16 cellular contexts compared by ENCODE assay signal in the genomic region with DNA sequence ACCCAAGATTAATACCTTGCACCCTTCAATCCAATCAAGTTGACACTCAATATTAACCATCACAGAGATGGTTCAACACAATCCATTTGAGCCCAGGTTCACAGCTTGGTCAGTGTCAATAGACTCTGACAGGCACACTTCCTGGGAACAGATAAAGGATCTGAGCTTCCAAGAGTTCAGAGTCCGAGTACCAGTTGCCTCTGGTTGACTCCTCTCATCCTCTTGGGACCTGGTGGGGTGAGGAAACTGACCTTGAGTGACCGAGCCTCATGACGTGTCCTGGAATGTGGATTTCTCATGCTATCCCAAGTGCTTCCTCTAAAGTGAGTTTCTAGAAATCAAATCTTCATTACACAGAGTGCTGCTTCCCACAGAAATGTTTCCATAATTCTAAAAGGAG.
DNase-seq lines count a peak whose midpoint lies in the region; ATAC-seq, FAIRE-seq and TF ChIP-seq lines count a peak whose summit lies in the region.
"Had no signal": no experiment of that assay in that cellular context is flagged by ENCODE, and none has a peak within 500 bp of the region (broad histone marks: within the 10 kb centered on the region; RNA-seq: fewer than 3 reads in every experiment).

No MANE protein-coding gene starts in this region.

- H3K9ac ChIP-seq in H1 (replicated peaks in 1 of 4; ENCODE audit: extremely low read depth in 1 of 4, low read depth in 3 of 4, low read length in 3 of 4) (no peak overlapping the region), mesenchymal stem cell (ENCODE audit: low read length) (no peak overlapping the region)

- no peak for TF ChIP-seq RAD21 in H1 (IDR thresholded peaks at IDR 0.05 in 1 of 2, conservative IDR thresholded peaks at IDR 0.05 in 1 of 2; ENCODE audit: low read depth in 2 of 2, low read length in 2 of 2)

- FAIRE-seq in H1 (lab: Jason Lieb, UNC), result no peak

- H2BK120ac ChIP-seq in H1 (replicated peaks; ENCODE audit: low read depth, low read length) (peak overlapping the region; percentile 13), mesenchymal stem cell (ENCODE audit: low read depth, low read length) (no peak overlapping the region)

- H3K4me2 ChIP-seq in H1 (ENCODE audit: insufficient read depth in 1 of 2, low read depth in 2 of 2, low read length in 2 of 2) (no peak overlapping the region), mesenchymal stem cell (ENCODE audit: low read length, poor library complexity, severe bottlenecking) (no peak overlapping the region)
- H3K4me2 ChIP-seq: smooth muscle cell had no signal

- H3K4me1 ChIP-seq in H1 (replicated peaks in 1 of 4; ENCODE audit: control insufficient read depth in 3 of 4, insufficient read depth in 4 of 4, low read length in 3 of 4) (no peaks in the 10 kb centered on the region), mesenchymal stem cell (ENCODE audit: control insufficient read depth, insufficient read depth, low read depth, low read length) (no peaks in the 10 kb centered on the region), tibial nerve (peaks cover 0 to 5% (median 0%) of the 10 kb centered on the region in 4 donors)

- no peak overlapping the region for H3K56ac ChIP-seq in H1 (replicated peaks; ENCODE audit: insufficient read length, low read depth, low read length)

- no peak overlapping the region for H2BK5ac ChIP-seq in H1 (ENCODE audit: low read depth, low read length)
- H2BK5ac ChIP-seq in mesenchymal stem cell (ENCODE audit: low read depth, low read length, poor library complexity, severe bottlenecking), result no peak overlapping the region

- H3K27ac ChIP-seq in H1 (ENCODE audit: low read depth, low read length) (no peak overlapping the region), mesenchymal stem cell (ENCODE audit: low read length, poor library complexity, severe bottlenecking) (no peak overlapping the region), tibial nerve (no peak overlapping the region)

- H4K91ac ChIP-seq in H1 (replicated peaks; ENCODE audit: insufficient read length, low read length) (no peak overlapping the region), mesenchymal stem cell (ENCODE audit: low read length) (no peak overlapping the region)

- TF ChIP-seq EP300 in H1 (IDR thresholded peaks at IDR 0.05; ENCODE audit: borderline replicate concordance in 1 of 2, low read depth in 2 of 2, low read length in 2 of 2) (no peak), tibial nerve (IDR thresholded peaks at IDR 0.05) (no peak)

- no peak overlapping the region for H3K4me3 ChIP-seq in H1 (ENCODE audit: extremely low read depth in 1 of 4, insufficient read depth in 2 of 4, low read depth in 3 of 4, low read length in 4 of 4)
- H3K4me3 ChIP-seq in mesenchymal stem cell (ENCODE audit: insufficient read depth in 1 of 2, low read depth in 1 of 2, low read length in 2 of 2), result no peak overlapping the region
- H3K4me3 ChIP-seq in tibial nerve, result no peak overlapping the region
- H3K4me3 ChIP-seq: lung, smooth muscle cell had no signal

- no peaks in the 10 kb centered on the region for H3K9me3 ChIP-seq in H1 (ENCODE audit: insufficient read depth in 2 of 2, low read depth in 1 of 2, low read length in 1 of 2)
- H3K9me3 ChIP-seq in mesenchymal stem cell (ENCODE audit: control insufficient read depth, low read length), result peaks cover 7% of the 10 kb centered on the region
- H3K9me3 ChIP-seq in tibial nerve, result no peaks in the 10 kb centered on the region

- H2BK12ac ChIP-seq in H1 (ENCODE audit: low read depth, low read length) (no peak overlapping the region), mesenchymal stem cell (ENCODE audit: low read length in 2 of 2) (no peak overlapping the region)

- H3K4ac ChIP-seq in H1 (replicated peaks; ENCODE audit: insufficient read length, low read depth, low read length) (no peak overlapping the region), mesenchymal stem cell (ENCODE audit: low read depth in 1 of 2, low read length in 2 of 2) (no peak overlapping the region)

- intact Hi-C loops in left colon (cut with DNase I, micrococcal nuclease), result no loop called here

- H3K79me2 ChIP-seq in H1 (ENCODE audit: control insufficient read depth in 1 of 2, insufficient read depth in 2 of 2, low read length in 2 of 2), result no peaks in the 10 kb centered on the region

- ATAC-seq in left colon, result no peak
- ATAC-seq: activated CD4-positive, CD25-positive, alpha-beta regulatory T cell treated with anti-CD3 and anti-CD28 coated beads, Interleukin-2, amount 50 U/mL, for 24 hours; T-cell had no signal

- TF ChIP-seq CTCF in H1 (IDR thresholded peaks at IDR 0.05; ENCODE audit: control extremely low read depth in 1 of 3, insufficient read depth in 1 of 3, low read depth in 1 of 3, low read length in 3 of 3) (no peak), tibial nerve (IDR thresholded peaks at IDR 0.05) (no peak)

- H3K18ac ChIP-seq in H1 (ENCODE audit: extremely low read depth, low read length), result no peak overlapping the region
- no peak overlapping the region for H3K18ac ChIP-seq in mesenchymal stem cell (ENCODE audit: low read depth in 1 of 2, low read length in 2 of 2)

- no peaks in the 10 kb centered on the region for H3K36me3 ChIP-seq in H1 (ENCODE audit: control insufficient read depth in 2 of 4, insufficient read depth in 4 of 4, low read length in 3 of 4)
- no peaks in the 10 kb centered on the region for H3K36me3 ChIP-seq in mesenchymal stem cell (ENCODE audit: control insufficient read depth in 1 of 2, insufficient read depth in 2 of 2, low read depth in 1 of 2, low read length in 2 of 2)
- H3K36me3 ChIP-seq in tibial nerve, result no peaks in the 10 kb centered on the region

- H2AK5ac ChIP-seq in H1 (ENCODE audit: low read depth, low read length) (no peak overlapping the region), mesenchymal stem cell (ENCODE audit: low read length, severe bottlenecking) (no peak overlapping the region)

- H4K5ac ChIP-seq in H1 (ENCODE audit: insufficient read length, low read depth, low read length), result no peak overlapping the region

- H4K20me1 ChIP-seq in H1 (replicated peaks in 1 of 2; ENCODE audit: control insufficient read depth in 1 of 2, insufficient read depth in 2 of 2, low read length in 2 of 2), result no peaks in the 10 kb centered on the region

- no peak overlapping the region for H2BK20ac ChIP-seq in H1 (ENCODE audit: low read length)

- TF ChIP-seq POLR2A in H1 (IDR thresholded peaks at IDR 0.05; ENCODE audit: control extremely low read depth in 1 of 2, low read depth in 2 of 2, low read length in 2 of 2) (no peak), tibial nerve (IDR thresholded peaks at IDR 0.05) (no peak)

- H3K79me1 ChIP-seq in H1 (ENCODE audit: low read depth, low read length) (no peaks in the 10 kb centered on the region), mesenchymal stem cell (replicated peaks; ENCODE audit: low read length, poor library complexity, severe bottlenecking) (no peaks in the 10 kb centered on the region)

- WGBS in H1 (ENCODE audit: extremely low coverage in 1 of 2, insufficient coverage in 1 of 2, insufficient read length in 1 of 2, insufficient replicate concordance in 2 of 2, low coverage in 1 of 2, low lambda C conversion rate in 2 of 2, missing lambda C conversion rate in 1 of 2), 2 experiments, result 85% methylated on average over 3 of the region's 3 CpGs; no CpG with 5 or more reads in 1 of the 2 experiments
- WGBS in mesenchymal stem cell, result 23% methylated on average over 3 of the region's 3 CpGs
- 40 to 56% methylated on average over 3 of the region's 3 CpGs for WGBS in tibial nerve, 2 donors

- H3K23ac ChIP-seq in H1 (ENCODE audit: insufficient read length) (no peak overlapping the region), mesenchymal stem cell (ENCODE audit: low read length in 2 of 2) (no peak overlapping the region)

- POLR2A ChIA-PET in H1 (lab: Charles Lee; ENCODE audit: partially characterized antibody), result no interaction called here

- no peak overlapping the region for H3K14ac ChIP-seq in H1 (ENCODE audit: insufficient read length)
- H3K14ac ChIP-seq in mesenchymal stem cell (ENCODE audit: low read length in 2 of 2), result no peak overlapping the region

- H3K23me2 ChIP-seq in H1 (ENCODE audit: low read depth, low read length), result no peaks in the 10 kb centered on the region

- no peaks in the 10 kb centered on the region for H3K27me3 ChIP-seq in H1 (replicated peaks in 1 of 4; ENCODE audit: control insufficient read depth in 3 of 4, extremely low read depth in 1 of 4, insufficient read depth in 3 of 4, low read length in 3 of 4)
- H3K27me3 ChIP-seq in mesenchymal stem cell (ENCODE audit: control insufficient read depth in 1 of 2, insufficient read depth in 1 of 2, low read length in 2 of 2), result peaks cover 0 to 24% of the 10 kb centered on the region in 2 experiments
- H3K27me3 ChIP-seq in tibial nerve, result no peaks in the 10 kb centered on the region

- CTCF ChIA-PET in H1 (lab: Charles Lee; ENCODE audit: partially characterized antibody), result interaction anchor here (1.5 to 3.9 kb wide), 3 partner anchors 12 to 94 kb away, joined by 3 to 31 read pairs (median 3); no protein-coding TSS in a partner anchor

- DNase-seq in AG08395 (ENCODE audit: low spot score) (peak; percentile 90), HS-5 (ENCODE audit: low read depth) (peak; percentile 60), H1 (ENCODE audit: low read depth in 1 of 2, low spot score in 2 of 2) (no peak), mesenchymal stem cell (peak; percentile 89), DMS153 (lab: John Stamatoyannopoulos, UW) (no peak), left colon (no peak), tibial nerve (ENCODE audit: low spot score in 2 of 2) (no peak), SKM-1 treated with dmso at 0.1 percent for 144 hours (lab: John Stamatoyannopoulos, UW; ENCODE audit: unreplicated experiment) (no peak)
- DNase-seq: activated naive CD4-positive, alpha-beta T cell treated with anti-CD3 and anti-CD28 coated beads, Interleukin-2, amount 10 ng/mL, durations not matched to agents 7 days and 5 days; DMS 273 treated with DMSO at 0.1 percent for 48 hours; NCI-H446 treated with DMSO at 0.1 percent for 48 hours; substantia nigra; T-cell had no signal

- H2AFZ ChIP-seq in H1 (ENCODE audit: low read length) (no peak overlapping the region), mesenchymal stem cell (ENCODE audit: low read depth, low read length) (no peak overlapping the region)

- H2BK15ac ChIP-seq in H1 (ENCODE audit: low read length) (no peak overlapping the region), mesenchymal stem cell (ENCODE audit: low read depth, poor library complexity, severe bottlenecking) (no peak overlapping the region)

- H4K8ac ChIP-seq in H1 (ENCODE audit: extremely low read depth, insufficient read depth, low read length), result no peak overlapping the region
- no peak overlapping the region for H4K8ac ChIP-seq in mesenchymal stem cell (ENCODE audit: low read length)

TF ChIP-seq in H1, 55 proteins besides CTCF, POLR2A, EP300 and RAD21 (continues in another document):
- TF ChIP-seq SIX5 (IDR thresholded peaks at IDR 0.05; ENCODE audit: low read depth, low read length), result no peak
- TF ChIP-seq, protein P1, sequence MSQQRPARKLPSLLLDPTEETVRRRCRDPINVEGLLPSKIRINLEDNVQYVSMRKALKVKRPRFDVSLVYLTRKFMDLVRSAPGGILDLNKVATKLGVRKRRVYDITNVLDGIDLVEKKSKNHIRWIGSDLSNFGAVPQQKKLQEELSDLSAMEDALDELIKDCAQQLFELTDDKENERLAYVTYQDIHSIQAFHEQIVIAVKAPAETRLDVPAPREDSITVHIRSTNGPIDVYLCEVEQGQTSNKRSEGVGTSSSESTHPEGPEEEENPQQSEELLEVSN (IDR thresholded peaks at IDR 0.05), result no peak
- TF ChIP-seq TAF7 (optimal IDR thresholded peaks at IDR 0.05; ENCODE audit: borderline replicate concordance, low read depth, low read length), result no peak

Comparison
In these comparisons a context has a peak if more than half of its experiments do, and no peak if none do; other contexts are left out.
1. DNase-seq: peak in AG08395 (single experiment), HS-5 (single experiment) and mesenchymal stem cell (single experiment); none in H1 (0 of 2), DMS153 (single experiment), left colon (0 of 2), tibial nerve (0 of 2) and SKM-1 treated with dmso at 0.1 percent for 144 hours (single experiment).